In the genomic region with DNA sequence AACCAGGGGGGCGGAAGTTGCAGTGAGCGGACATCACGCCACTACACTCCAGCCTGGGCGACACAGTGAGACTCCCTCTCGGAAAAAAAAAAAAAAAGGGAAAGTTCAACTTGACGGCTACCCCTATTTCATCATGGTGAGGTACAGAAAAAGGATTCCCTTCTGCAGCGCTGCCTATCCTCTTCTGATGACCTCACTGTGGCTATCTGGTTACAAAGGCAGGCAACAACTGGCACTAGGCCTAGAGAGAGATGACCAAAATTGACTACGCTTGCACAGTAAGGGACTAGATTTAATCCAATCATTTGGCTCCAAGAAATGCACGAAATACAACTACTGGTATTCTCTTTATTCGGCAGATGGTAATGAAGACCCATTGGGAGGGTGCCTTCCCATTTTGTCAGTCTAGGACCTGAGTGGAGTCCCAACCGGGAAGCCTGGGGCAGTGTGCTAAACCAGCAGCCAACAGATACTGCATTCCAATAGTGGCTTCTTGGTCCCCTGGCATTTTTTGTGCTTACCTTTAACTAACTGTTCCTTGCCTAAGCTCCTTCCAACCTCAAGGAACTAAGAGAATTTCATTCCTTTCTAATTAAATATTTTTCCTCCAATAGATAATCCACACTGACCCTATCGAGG, we compare ENCODE assay signal across 8 cellular contexts. TPM values are rescaled to one million over a fixed set of nuclear protein-coding genes. Genes with fewer than 3 reads are reported as not detected.
DNase-seq lines count a peak whose midpoint lies in the region; ATAC-seq and TF ChIP-seq lines count a peak whose summit lies in the region.

No MANE protein-coding gene starts in this region.

- intact Hi-C loops in PC-3 (cut with micrococcal nuclease) = loop anchor here (5.0 kb wide), 1 partner anchor 40 kb away; no protein-coding TSS in a partner anchor

- H3K9me3 Mint-ChIP-seq in endodermal cell (no peaks in the 10 kb centered on the region), nephron progenitor cell (no peaks in the 10 kb centered on the region)

- CTCF ChIA-PET in PC-3 (lab: Charles Lee) = interaction anchor here (0.5 to 0.7 kb wide), 2 partner anchors 90 to 93 kb away, joined by 3 read pairs; no protein-coding TSS in a partner anchor

- 83 to 95% methylated on average over 8 to 12 of the region's 12 CpGs for WGBS in endodermal cell (ENCODE audit: insufficient coverage in 1 of 2, insufficient read length in 1 of 2), 2 experiments

- H3K4me1 Mint-ChIP-seq in endodermal cell (peaks cover 17% of the 10 kb centered on the region), nephron progenitor cell (peaks cover 55% of the 10 kb centered on the region)

- H3K36me3 Mint-ChIP-seq in endodermal cell (ENCODE audit: low read depth) = peaks cover 27% of the 10 kb centered on the region
- H3K36me3 Mint-ChIP-seq in nephron progenitor cell (ENCODE audit: low read depth) = peaks cover 7% of the 10 kb centered on the region

- no peaks in the 10 kb centered on the region for H3K79me2 ChIP-seq in PC-3 (ENCODE audit: low read length)

- H3K4me3 Mint-ChIP-seq in endodermal cell (peak overlapping the region; percentile 56), nephron progenitor cell (peak overlapping the region; percentile 80)

- H3K9me3 ChIP-seq in PC-3 (ENCODE audit: low read length) (no peaks in the 10 kb centered on the region), endodermal cell (ENCODE audit: control insufficient read depth, low read length) (no peaks in the 10 kb centered on the region)

- POLR2A ChIA-PET in PC-3 (lab: Charles Lee; ENCODE audit: unreplicated experiment) = interaction anchor here (0.6 kb wide), 2 partner anchors 94 to 238 kb away, joined by 3 read pairs; a partner anchor contains a TSS

- no TSS peak for BruUV-seq in PC-3 (replicated peaks; lab: Mats Ljungman, UMichigan)

- peak; percentile 8 for ATAC-seq in PC-3
- ATAC-seq in HG03571 (IDR thresholded peaks at IDR 0.05; ENCODE audit: unreplicated experiment) = no peak

- H3K36me3 ChIP-seq in GM06990 (ENCODE audit: control insufficient read depth, insufficient read depth, low read length) = peaks cover 1% of the 10 kb centered on the region; the same call in 1 of the 2 replicates
- no peaks in the 10 kb centered on the region for H3K36me3 ChIP-seq in PC-3 (ENCODE audit: low read depth, low read length)
- peaks cover 10% of the 10 kb centered on the region for H3K36me3 ChIP-seq in endodermal cell (ENCODE audit: control insufficient read depth, insufficient read depth, low read length)

- no peaks in the 10 kb centered on the region for H4K20me1 ChIP-seq in PC-3 (ENCODE audit: low read length)

- peak overlapping the region; percentile 74 for H3K27ac Mint-ChIP-seq in endodermal cell
- H3K27ac Mint-ChIP-seq in nephron progenitor cell = peak overlapping the region; percentile 86

- peak overlapping the region; percentile 56 for H3K27ac ChIP-seq in PC-3 (ENCODE audit: low read length)
- peak overlapping the region; percentile 77 for H3K27ac ChIP-seq in endodermal cell (ENCODE audit: low read depth, low read length)

- H3K27me3 Mint-ChIP-seq in endodermal cell (ENCODE audit: insufficient read depth) (no peaks in the 10 kb centered on the region), nephron progenitor cell (ENCODE audit: low read depth, poor library complexity) (peaks cover 3% of the 10 kb centered on the region)

- H2AFZ ChIP-seq in PC-3 (ENCODE audit: low read length) = peak overlapping the region; percentile 87

- H3K9ac ChIP-seq in PC-3 (ENCODE audit: low read length) = peak overlapping the region; percentile 80
- H3K9ac ChIP-seq in endodermal cell (ENCODE audit: extremely low read depth, low read length, poor library complexity, severe bottlenecking) = peak overlapping the region; percentile 72

- H3K9me2 ChIP-seq in PC-3 (replicated peaks; ENCODE audit: low read length) = no peaks in the 10 kb centered on the region

- peaks cover 36% of the 10 kb centered on the region for H3K4me1 ChIP-seq in PC-3 (ENCODE audit: insufficient read depth, low read length)
- peaks cover 6% of the 10 kb centered on the region for H3K4me1 ChIP-seq in endodermal cell (ENCODE audit: control insufficient read depth, insufficient read depth, low read length)

- TF ChIP-seq CTCF in GM06990 (IDR thresholded peaks at IDR 0.05; ENCODE audit: insufficient read depth, low read length, poor library complexity, severe bottlenecking) (no peak), PC-3 (conservative IDR thresholded peaks at IDR 0.05; ENCODE audit: low read depth, low read length) (no peak), endodermal cell (conservative IDR thresholded peaks at IDR 0.05) (no peak), nephron progenitor cell (IDR thresholded peaks at IDR 0.05) (no peak)

- peak overlapping the region; percentile 86 for H3K4me2 ChIP-seq in PC-3 (ENCODE audit: low read length)

- H3K27me3 ChIP-seq in GM06990 (replicated peaks; ENCODE audit: control insufficient read depth, insufficient read depth, low read length) (no peaks in the 10 kb centered on the region), PC-3 (ENCODE audit: low read length) (no peaks in the 10 kb centered on the region), endodermal cell (ENCODE audit: control insufficient read depth, insufficient read depth, low read length, poor library complexity, severe bottlenecking) (no peaks in the 10 kb centered on the region)

- no peaks in the 10 kb centered on the region for H3F3A ChIP-seq in PC-3 (ENCODE audit: low read length, unreplicated experiment)

- DNase-seq in GM06990 (ENCODE audit: extremely low read depth, insufficient read length) (no peak), PC-3 (peak; percentile 57), endodermal cell (peak; percentile 57), nephron progenitor cell (no peak), NCI-H1930 (lab: John Stamatoyannopoulos, UW) (no peak), NCI-H748 treated with DMSO at 0.1 percent for 48 hours (lab: John Stamatoyannopoulos, UW) (no peak)
- DNase-seq in stimulated activated CD4-positive, alpha-beta T cell treated with anti-CD3 and anti-CD28 coated beads, Interleukin-4, amount 100 ng/mL, for 24 hours = no peak

- H3K4me3 ChIP-seq in GM06990 (replicated peaks; ENCODE audit: low read depth, low read length) (peak overlapping the region; percentile 68), PC-3 (ENCODE audit: low read length) (peak overlapping the region; percentile 65; the same call in 1 of the 2 replicates), endodermal cell (ENCODE audit: low read length) (peak overlapping the region; percentile 81)

RNA-seq across cellular contexts. Expression of a gene that starts 36.6 kb away (rescaled TPM):
- total RNA-seq in PC-3 (2014; rRNA removed) (17.7 and 24.1 TPM in 2 replicates), endodermal cell (10 to 100 TPM; 22.4 to 28.3 TPM)
- polyA plus RNA-seq in endodermal cell (2013, experiment 1 of 2) = 12.3 TPM
- polyA plus RNA-seq in endodermal cell (2013, experiment 2 of 2) = 12.3 TPM

Comparison
In these comparisons a context has a peak if more than half of its experiments do, and no peak if none do; other contexts are left out.
1. DNase-seq: peak in PC-3 (single experiment) and endodermal cell (single experiment); none in GM06990 (single experiment), nephron progenitor cell (single experiment), stimulated activated CD4-positive, alpha-beta T cell treated with anti-CD3 and anti-CD28 coated beads, Interleukin-4, amount 100 ng/mL, for 24 hours (single experiment), NCI-H1930 (0 of 2) and NCI-H748 treated with DMSO at 0.1 percent for 48 hours (single experiment).
2. Peak in every context shown above with its lines, with median percentiles within 50 percentile points of each other: H3K4me3 ChIP-seq.